In genomic region chr14:100440758-100441203, GRCh38 we compare ENCODE assay signal across 9 cellular contexts.
DNase-seq lines count a peak whose midpoint lies in the region; ATAC-seq and TF ChIP-seq lines count a peak whose summit lies in the region.
"Had no signal": no experiment of that assay in that cellular context is flagged by ENCODE, and none has a peak within 500 bp of the region (broad histone marks: within the 10 kb centered on the region; RNA-seq: fewer than 3 reads in every experiment).

No MANE protein-coding gene starts in this region.

- no TSS peak for BruUV-seq in Panc1 (replicated peaks; lab: Mats Ljungman, UMichigan)

- H3K27me3 ChIP-seq in ACC112 (ENCODE audit: insufficient read depth, low read length) (no peaks in the 10 kb centered on the region), Panc1 (ENCODE audit: control insufficient read depth, insufficient read depth, low read length) (no peaks in the 10 kb centered on the region)

- H2AFZ ChIP-seq in ACC112 (ENCODE audit: low read length, unreplicated experiment): no peak overlapping the region

- CTCF ChIA-PET in Panc1 (lab: Charles Lee): interaction anchor here (0.5 to 2.1 kb wide), 5 partner anchors 23 to 205 kb away, joined by 4 to 18 read pairs (median 9); no protein-coding TSS in a partner anchor

- no peaks in the 10 kb centered on the region for H3K27me3 Mint-ChIP-seq in activated T-cell treated with anti-CD3 and anti-CD28 coated beads, Interleukin-2, amount 50 U/mL, for 24 hours
- H3K27me3 Mint-ChIP-seq: activated naive CD8-positive, alpha-beta T cell had no signal

- no peaks in the 10 kb centered on the region for H3K36me3 Mint-ChIP-seq in activated T-cell treated with anti-CD3 and anti-CD28 coated beads, Interleukin-2, amount 50 U/mL, for 24 hours (ENCODE audit: low read depth)
- H3K36me3 Mint-ChIP-seq: activated naive CD8-positive, alpha-beta T cell had no signal

- H3K4me3 ChIP-seq in ACC112 (ENCODE audit: low read depth, low read length): no peak overlapping the region
- H3K4me3 ChIP-seq in Panc1 (ENCODE audit: low read depth in 2 of 2, low read length in 2 of 2): no peak overlapping the region
- no peak overlapping the region for H3K4me3 ChIP-seq in choroid plexus epithelial cell (ENCODE audit: low read depth, low read length)
- no peak overlapping the region for H3K4me3 ChIP-seq in mucosa of descending colon

- DNase-seq in Panc1 (ENCODE audit: low read depth, low spot score) (no peak), choroid plexus epithelial cell (ENCODE audit: low read depth) (peak; percentile 33), mucosa of descending colon (no peak)
- no peak for DNase-seq in activated CD8-positive, alpha-beta memory T cell treated with anti-CD3 and anti-CD28 coated beads, Interleukin-2, amount 50 U/mL, for 4 hours
- DNase-seq in activated T-cell treated with anti-CD3 and anti-CD28 coated beads, Interleukin-2, amount 50 U/mL, for 24 hours: no peak

- intact Hi-C loops in Panc1 (cut with micrococcal nuclease; ENCODE audit: unreplicated experiment) (loop anchor here (5.0 to 10.0 kb wide), 2 partner anchors 84 to 207 kb away; no protein-coding TSS in a partner anchor), mucosa of descending colon (cut with DNase I, micrococcal nuclease) (loop anchor here in 1 of 2 donors (5.0 kb wide), 1 partner anchor 207 kb away; no protein-coding TSS in a partner anchor)

- no peak for ATAC-seq in Panc1
- ATAC-seq in mucosa of descending colon: peak; percentile 4
- no peak for ATAC-seq in HG03342 (IDR thresholded peaks at IDR 0.05; ENCODE audit: unreplicated experiment)
- ATAC-seq in HG03159 (IDR thresholded peaks at IDR 0.05; ENCODE audit: unreplicated experiment): no peak

- POLR2A ChIA-PET in Panc1 (lab: Charles Lee): no interaction called here

- peak overlapping the region; percentile 68; the same call in 1 of the 2 replicates for H3K27ac ChIP-seq in ACC112 (ENCODE audit: low read depth, low read length)
- H3K27ac ChIP-seq in Panc1 (ENCODE audit: low read length): peak overlapping the region; percentile 94

- H3K4me1 ChIP-seq in ACC112 (ENCODE audit: control insufficient read depth, insufficient read depth, low read length, unreplicated experiment) (peaks cover 41% of the 10 kb centered on the region), Panc1 (ENCODE audit: control insufficient read depth, insufficient read depth, low read length) (peaks cover 70% of the 10 kb centered on the region), mucosa of descending colon (ENCODE audit: low read depth) (peaks cover 51% of the 10 kb centered on the region)

- H3K9me3 Mint-ChIP-seq in activated T-cell treated with anti-CD3 and anti-CD28 coated beads, Interleukin-2, amount 50 U/mL, for 24 hours: no peaks in the 10 kb centered on the region

- H3K27ac Mint-ChIP-seq in activated T-cell treated with anti-CD3 and anti-CD28 coated beads, Interleukin-2, amount 50 U/mL, for 24 hours: no peak overlapping the region
- H3K27ac Mint-ChIP-seq: activated naive CD8-positive, alpha-beta T cell had no signal

- H3K79me2 ChIP-seq in ACC112 (ENCODE audit: control insufficient read depth, insufficient read depth, low read length, unreplicated experiment): no peaks in the 10 kb centered on the region

- H3K36me3 ChIP-seq in ACC112 (ENCODE audit: insufficient read depth, low read length): no peaks in the 10 kb centered on the region
- no peaks in the 10 kb centered on the region for H3K36me3 ChIP-seq in Panc1 (ENCODE audit: control insufficient read depth, insufficient read depth, low read length)
- no peaks in the 10 kb centered on the region for H3K36me3 ChIP-seq in mucosa of descending colon (ENCODE audit: low read depth)

- peaks cover 43% of the 10 kb centered on the region for H3K4me1 Mint-ChIP-seq in activated T-cell treated with anti-CD3 and anti-CD28 coated beads, Interleukin-2, amount 50 U/mL, for 24 hours (ENCODE audit: low read depth)

- no peak overlapping the region for H3K4me3 Mint-ChIP-seq in activated T-cell treated with anti-CD3 and anti-CD28 coated beads, Interleukin-2, amount 50 U/mL, for 24 hours
- H3K4me3 Mint-ChIP-seq: activated naive CD8-positive, alpha-beta T cell had no signal

- no peak for TF ChIP-seq CTCF in Panc1 (IDR thresholded peaks at IDR 0.05)
- no peak for TF ChIP-seq CTCF in choroid plexus epithelial cell (conservative IDR thresholded peaks at IDR 0.05; ENCODE audit: low read depth, low read length)
- TF ChIP-seq CTCF in mucosa of descending colon (IDR thresholded peaks at IDR 0.05): no peak

- no peaks in the 10 kb centered on the region for H3K9me3 ChIP-seq in Panc1 (ENCODE audit: control insufficient read depth, insufficient read depth, low read depth, low read length)
- H3K9me3 ChIP-seq in mucosa of descending colon: no peaks in the 10 kb centered on the region

- in situ Hi-C loops in Panc1 (cut with HindIII; ENCODE audit: low pct_unique_long_range_greater_than_20kb, low sequenced_read_pairs): no loop called here
